16 cellular contexts compared by ENCODE assay signal in genomic region chr11:108929241-108929640, GRCh38.
DNase-seq lines count a peak whose midpoint lies in the region; ATAC-seq and TF ChIP-seq lines count a peak whose summit lies in the region.
"Had no signal": no experiment of that assay in that cellular context is flagged by ENCODE, and none has a peak within 500 bp of the region (broad histone marks: within the 10 kb centered on the region; RNA-seq: fewer than 3 reads in every experiment).

No MANE protein-coding gene starts in this region.

- peak overlapping the region; percentile 12; the same call in 1 of the 2 replicates for H3K27ac Mint-ChIP-seq in WTC11
- H3K27ac Mint-ChIP-seq: activated CD4-positive, alpha-beta T cell treated with anti-CD3 and anti-CD28 coated beads, Interleukin-2, amount 10 ng/mL, durations not matched to agents 7 days and 5 days; mesothelial cell of epicardium had no signal

- no peak overlapping the region for H3K4me3 ChIP-seq in fibroblast of the aortic adventitia (ENCODE audit: low read depth, low read length)
- no peak overlapping the region for H3K4me3 ChIP-seq in smooth muscle cell
- H3K4me3 ChIP-seq: SK-N-MC had no signal

- 9% methylated on average over 1 of the region's 1 CpG for WGBS in smooth muscle cell (ENCODE audit: low lambda C conversion rate)

- no peaks in the 10 kb centered on the region for H3K79me2 ChIP-seq in smooth muscle cell (ENCODE audit: low read depth)

- H3K9ac ChIP-seq in smooth muscle cell (ENCODE audit: low read depth): peak overlapping the region; percentile 19

- no peaks in the 10 kb centered on the region for H3K27me3 ChIP-seq in smooth muscle cell (ENCODE audit: low read depth)

- no peaks in the 10 kb centered on the region for H3K36me3 ChIP-seq in smooth muscle cell (ENCODE audit: low read depth)

- H2AFZ ChIP-seq in smooth muscle cell (ENCODE audit: low read depth): no peak overlapping the region

- DNase-seq in H4 (ENCODE audit: low spot score): peak; percentile 39
- no peak for DNase-seq in WTC11 (ENCODE audit: low spot score)
- peak; percentile 95 for DNase-seq in fibroblast of the aortic adventitia (ENCODE audit: low read depth)
- DNase-seq in smooth muscle cell (lab: John Stamatoyannopoulos, UW; ENCODE audit: unreplicated experiment): no peak
- DNase-seq in iPS-NIHi7 (ENCODE audit: extremely low spot score): no peak
- DNase-seq in activated CD4-positive, CD25-positive, alpha-beta regulatory T cell (lab: John Stamatoyannopoulos, UW): no peak
- DNase-seq: activated CD4-positive, alpha-beta T cell treated with anti-CD3 and anti-CD28 coated beads, Interleukin-2, amount 10 ng/mL, durations not matched to agents 7 days and 5 days; DMS79 treated with DMSO at 0.1 percent for 48 hours; NCI-H1105; NCI-H526 treated with DMSO at 0.1 percent for 48 hours; posterior cingulate gyrus; stimulated activated CD4-positive, alpha-beta T cell treated with anti-CD3 and anti-CD28 coated beads, Interleukin-4, amount 100 ng/mL, for 4 hours had no signal

- CTCF ChIA-PET in WTC11 (lab: Charles Lee): no interaction called here

- H3K4me1 Mint-ChIP-seq in WTC11: peaks cover 35% of the 10 kb centered on the region
- H3K4me1 Mint-ChIP-seq: activated CD4-positive, alpha-beta T cell treated with anti-CD3 and anti-CD28 coated beads, Interleukin-2, amount 10 ng/mL, durations not matched to agents 7 days and 5 days had no signal

- no peaks in the 10 kb centered on the region for H4K20me1 ChIP-seq in smooth muscle cell (ENCODE audit: low read depth)

- no peaks in the 10 kb centered on the region for H3K9me3 Mint-ChIP-seq in WTC11
- H3K9me3 Mint-ChIP-seq: activated CD4-positive, alpha-beta T cell treated with anti-CD3 and anti-CD28 coated beads, Interleukin-2, amount 10 ng/mL, durations not matched to agents 7 days and 5 days; mesothelial cell of epicardium had no signal

- ATAC-seq in WTC11: no peak
- no peak for ATAC-seq in HG03521 (IDR thresholded peaks at IDR 0.05; ENCODE audit: unreplicated experiment)
- ATAC-seq in HG03196 (IDR thresholded peaks at IDR 0.05; ENCODE audit: unreplicated experiment): no peak

- peak overlapping the region; percentile 56 for H3K27ac ChIP-seq in smooth muscle cell (ENCODE audit: low read depth)
- H3K27ac ChIP-seq: SK-N-MC had no signal

- TF ChIP-seq CTCF in WTC11 (IDR thresholded peaks at IDR 0.05): no peak
- no peak for TF ChIP-seq CTCF in fibroblast of the aortic adventitia (IDR thresholded peaks at IDR 0.05; ENCODE audit: insufficient read depth, low read length)
- no peak for TF ChIP-seq CTCF in smooth muscle cell (IDR thresholded peaks at IDR 0.05; ENCODE audit: borderline replicate concordance, insufficient read depth, poor library complexity, severe bottlenecking)

- H3K4me3 Mint-ChIP-seq in WTC11: no peak overlapping the region
- H3K4me3 Mint-ChIP-seq: activated CD4-positive, alpha-beta T cell treated with anti-CD3 and anti-CD28 coated beads, Interleukin-2, amount 10 ng/mL, durations not matched to agents 7 days and 5 days; mesothelial cell of epicardium had no signal

- no peaks in the 10 kb centered on the region for H3K4me1 ChIP-seq in smooth muscle cell (ENCODE audit: low read depth)

- no peaks in the 10 kb centered on the region for H3K27me3 Mint-ChIP-seq in WTC11 (ENCODE audit: low read depth)
- H3K27me3 Mint-ChIP-seq: activated CD4-positive, alpha-beta T cell treated with anti-CD3 and anti-CD28 coated beads, Interleukin-2, amount 10 ng/mL, durations not matched to agents 7 days and 5 days had no signal

- POLR2A ChIA-PET in WTC11 (lab: Charles Lee): no interaction called here

- H3K9me3 ChIP-seq in smooth muscle cell (replicated peaks; ENCODE audit: low read depth): no peaks in the 10 kb centered on the region

- H3F3A ChIP-seq in smooth muscle cell (ENCODE audit: low read depth): no peaks in the 10 kb centered on the region

- H3K36me3 Mint-ChIP-seq in WTC11: no peaks in the 10 kb centered on the region
- H3K36me3 Mint-ChIP-seq: mesothelial cell of epicardium had no signal

- no peak overlapping the region for H3K4me2 ChIP-seq in smooth muscle cell

TF ChIP-seq in WTC11, 78 proteins besides CTCF, POLR2A, EP300 and RAD21 (continues in another document):
- no peak for TF ChIP-seq NR1H2 (CRISPR knock-in tag; IDR thresholded peaks at IDR 0.05)
- TF ChIP-seq USF2 (CRISPR knock-in tag; IDR thresholded peaks at IDR 0.05): no peak
- no peak for TF ChIP-seq ETV6 (CRISPR knock-in tag; IDR thresholded peaks at IDR 0.05)
- no peak for TF ChIP-seq ELF4 (CRISPR knock-in tag; IDR thresholded peaks at IDR 0.05; ENCODE audit: low read depth)
- TF ChIP-seq, protein P1, sequence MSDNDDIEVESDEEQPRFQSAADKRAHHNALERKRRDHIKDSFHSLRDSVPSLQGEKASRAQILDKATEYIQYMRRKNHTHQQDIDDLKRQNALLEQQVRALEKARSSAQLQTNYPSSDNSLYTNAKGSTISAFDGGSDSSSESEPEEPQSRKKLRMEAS (CRISPR knock-in tag; IDR thresholded peaks at IDR 0.05): no peak
- no peak for TF ChIP-seq GABPB1 (CRISPR knock-in tag; IDR thresholded peaks at IDR 0.05)
- no peak for TF ChIP-seq ZNF232 (CRISPR knock-in tag; IDR thresholded peaks at IDR 0.05)
- no peak for TF ChIP-seq SMAD4 (CRISPR knock-in tag; IDR thresholded peaks at IDR 0.05)
- TF ChIP-seq E2F1 (CRISPR knock-in tag; IDR thresholded peaks at IDR 0.05): no peak
- no peak for TF ChIP-seq ZNF396 (CRISPR knock-in tag; IDR thresholded peaks at IDR 0.05; ENCODE audit: borderline replicate concordance)
- no peak for TF ChIP-seq SP1 (CRISPR knock-in tag; conservative IDR thresholded peaks at IDR 0.05)
- TF ChIP-seq JUN (CRISPR knock-in tag; IDR thresholded peaks at IDR 0.05): no peak
- TF ChIP-seq, protein P2, sequence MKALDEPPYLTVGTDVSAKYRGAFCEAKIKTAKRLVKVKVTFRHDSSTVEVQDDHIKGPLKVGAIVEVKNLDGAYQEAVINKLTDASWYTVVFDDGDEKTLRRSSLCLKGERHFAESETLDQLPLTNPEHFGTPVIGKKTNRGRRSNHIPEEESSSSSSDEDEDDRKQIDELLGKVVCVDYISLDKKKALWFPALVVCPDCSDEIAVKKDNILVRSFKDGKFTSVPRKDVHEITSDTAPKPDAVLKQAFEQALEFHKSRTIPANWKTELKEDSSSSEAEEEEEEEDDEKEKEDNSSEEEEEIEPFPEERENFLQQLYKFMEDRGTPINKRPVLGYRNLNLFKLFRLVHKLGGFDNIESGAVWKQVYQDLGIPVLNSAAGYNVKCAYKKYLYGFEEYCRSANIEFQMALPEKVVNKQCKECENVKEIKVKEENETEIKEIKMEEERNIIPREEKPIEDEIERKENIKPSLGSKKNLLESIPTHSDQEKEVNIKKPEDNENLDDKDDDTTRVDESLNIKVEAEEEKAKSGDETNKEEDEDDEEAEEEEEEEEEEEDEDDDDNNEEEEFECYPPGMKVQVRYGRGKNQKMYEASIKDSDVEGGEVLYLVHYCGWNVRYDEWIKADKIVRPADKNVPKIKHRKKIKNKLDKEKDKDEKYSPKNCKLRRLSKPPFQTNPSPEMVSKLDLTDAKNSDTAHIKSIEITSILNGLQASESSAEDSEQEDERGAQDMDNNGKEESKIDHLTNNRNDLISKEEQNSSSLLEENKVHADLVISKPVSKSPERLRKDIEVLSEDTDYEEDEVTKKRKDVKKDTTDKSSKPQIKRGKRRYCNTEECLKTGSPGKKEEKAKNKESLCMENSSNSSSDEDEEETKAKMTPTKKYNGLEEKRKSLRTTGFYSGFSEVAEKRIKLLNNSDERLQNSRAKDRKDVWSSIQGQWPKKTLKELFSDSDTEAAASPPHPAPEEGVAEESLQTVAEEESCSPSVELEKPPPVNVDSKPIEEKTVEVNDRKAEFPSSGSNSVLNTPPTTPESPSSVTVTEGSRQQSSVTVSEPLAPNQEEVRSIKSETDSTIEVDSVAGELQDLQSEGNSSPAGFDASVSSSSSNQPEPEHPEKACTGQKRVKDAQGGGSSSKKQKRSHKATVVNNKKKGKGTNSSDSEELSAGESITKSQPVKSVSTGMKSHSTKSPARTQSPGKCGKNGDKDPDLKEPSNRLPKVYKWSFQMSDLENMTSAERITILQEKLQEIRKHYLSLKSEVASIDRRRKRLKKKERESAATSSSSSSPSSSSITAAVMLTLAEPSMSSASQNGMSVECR (CRISPR knock-in tag; IDR thresholded peaks at IDR 0.05; ENCODE audit: borderline replicate concordance): no peak
- TF ChIP-seq ZNF423 (CRISPR knock-in tag; IDR thresholded peaks at IDR 0.05): no peak
- TF ChIP-seq EMX1 (CRISPR knock-in tag; IDR thresholded peaks at IDR 0.05): no peak
- no peak for TF ChIP-seq NFATC4 (CRISPR knock-in tag; IDR thresholded peaks at IDR 0.05)
- TF ChIP-seq ZNF138 (CRISPR knock-in tag; conservative IDR thresholded peaks at IDR 0.05): no peak

Comparison
In these comparisons a context has a peak if more than half of its experiments do, and no peak if none do; other contexts are left out.
1. DNase-seq: peak in H4 (single experiment) and fibroblast of the aortic adventitia (single experiment); none in WTC11 (single experiment), smooth muscle cell (single experiment), iPS-NIHi7 (single experiment) and activated CD4-positive, CD25-positive, alpha-beta regulatory T cell (0 of 4).